8 cellular contexts compared by ENCODE assay signal in genomic region chr12:93378373-93379310, GRCh38. TPM values are rescaled to one million over a fixed set of nuclear protein-coding genes. Genes with fewer than 3 reads are reported as not detected.
DNase-seq lines count a peak whose midpoint lies in the region; ATAC-seq and TF ChIP-seq lines count a peak whose summit lies in the region.

No MANE protein-coding gene starts in this region.

- peak overlapping the region; percentile 92 to 98 (median 94) for H3K27ac ChIP-seq in Peyer's patch
- peak overlapping the region; percentile 81 for H3K27ac ChIP-seq in neutrophil
- H3K27ac ChIP-seq in suprapubic skin: peak overlapping the region; percentile 95

- TF ChIP-seq EP300 in suprapubic skin (IDR thresholded peaks at IDR 0.05): no peak

- no peaks in the 10 kb centered on the region for H3K9me3 Mint-ChIP-seq in activated T-helper 1 cell treated with anti-CD3 and anti-CD28 coated beads, Interleukin-12 subunit alpha, Interleukin-12 subunit beta, Interleukin-2, Interleukin-4 antibody, amounts not matched to agents 30 ng/mL and 10 ng/mL and 1 ng/mL, durations not matched to agents 14 hours and 24 hours and 36 hours

- H3K27me3 ChIP-seq in Peyer's patch (no peaks in the 10 kb centered on the region), neutrophil (no peaks in the 10 kb centered on the region), suprapubic skin (no peaks in the 10 kb centered on the region)

- H3K4me3 Mint-ChIP-seq in activated T-helper 1 cell treated with anti-CD3 and anti-CD28 coated beads, Interleukin-12 subunit alpha, Interleukin-12 subunit beta, Interleukin-2, Interleukin-4 antibody, amounts not matched to agents 30 ng/mL and 10 ng/mL and 1 ng/mL, durations not matched to agents 14 hours and 24 hours and 36 hours: peak overlapping the region; percentile 100

- peaks cover 50% of the 10 kb centered on the region for H3K4me1 Mint-ChIP-seq in activated T-helper 1 cell treated with anti-CD3 and anti-CD28 coated beads, Interleukin-12 subunit alpha, Interleukin-12 subunit beta, Interleukin-2, Interleukin-4 antibody, amounts not matched to agents 30 ng/mL and 10 ng/mL and 1 ng/mL, durations not matched to agents 14 hours and 24 hours and 36 hours (ENCODE audit: low read depth)

- H3K4me3 ChIP-seq in Peyer's patch (peak overlapping the region; percentile 68 to 97 (median 82)), neutrophil (ENCODE audit: low read depth in 1 of 2, low read length in 1 of 2) (peak overlapping the region; percentile 87 to 95), suprapubic skin (peak overlapping the region; percentile 88)

- H3K36me3 ChIP-seq in Peyer's patch (no peaks in the 10 kb centered on the region), neutrophil (no peaks in the 10 kb centered on the region), suprapubic skin (no peaks in the 10 kb centered on the region)

- H3K9me3 ChIP-seq in Peyer's patch (no peaks in the 10 kb centered on the region), neutrophil (no peaks in the 10 kb centered on the region), suprapubic skin (no peaks in the 10 kb centered on the region)

- H3K4me1 ChIP-seq in Peyer's patch: peaks cover 0 to 38% (median 5%) of the 10 kb centered on the region in 4 donors
- H3K4me1 ChIP-seq in neutrophil (ENCODE audit: control insufficient read depth in 1 of 2, insufficient read depth in 1 of 2, low read depth in 1 of 2, low read length in 1 of 2): peaks cover 43 to 46% of the 10 kb centered on the region in 2 experiments
- H3K4me1 ChIP-seq in suprapubic skin: peaks cover 42% of the 10 kb centered on the region

- no peak for TF ChIP-seq POLR2A in Peyer's patch (IDR thresholded peaks at IDR 0.05)
- no peak for TF ChIP-seq POLR2A in suprapubic skin (IDR thresholded peaks at IDR 0.05)

- H3K27ac Mint-ChIP-seq in activated T-helper 1 cell treated with anti-CD3 and anti-CD28 coated beads, Interleukin-12 subunit alpha, Interleukin-12 subunit beta, Interleukin-2, Interleukin-4 antibody, amounts not matched to agents 30 ng/mL and 10 ng/mL and 1 ng/mL, durations not matched to agents 14 hours and 24 hours and 36 hours: peak overlapping the region; percentile 100

- ATAC-seq in GM19452 (IDR thresholded peaks at IDR 0.05; ENCODE audit: unreplicated experiment): peak; percentile 36
- ATAC-seq in HG03571 (IDR thresholded peaks at IDR 0.05; ENCODE audit: unreplicated experiment): peak; percentile 23

- peak; percentile 19 for DNase-seq in COLO829 (ENCODE audit: low spot score)
- peak; percentile 54 to 75 (median 66) for DNase-seq in Peyer's patch
- peak; percentile 58 for DNase-seq in activated T-helper 1 cell treated with anti-CD3 and anti-CD28 coated beads, Interleukin-12 subunit alpha, Interleukin-12 subunit beta, Interleukin-2, Interleukin-4 antibody, amounts not matched to agents 30 ng/mL and 10 ng/mL and 1 ng/mL, durations not matched to agents 14 hours and 24 hours and 36 hours (ENCODE audit: low spot score)
- peak; percentile 91 for DNase-seq in fibroblast of peridontal ligament (ENCODE audit: extremely low read depth)
- DNase-seq in suprapubic skin (ENCODE audit: low spot score in 2 of 2): peak; percentile 68 to 79

- 0% methylated on average over 25 of the region's 45 CpGs for WGBS in suprapubic skin

- H3K36me3 Mint-ChIP-seq in activated T-helper 1 cell treated with anti-CD3 and anti-CD28 coated beads, Interleukin-12 subunit alpha, Interleukin-12 subunit beta, Interleukin-2, Interleukin-4 antibody, amounts not matched to agents 30 ng/mL and 10 ng/mL and 1 ng/mL, durations not matched to agents 14 hours and 24 hours and 36 hours (ENCODE audit: low read depth): peaks cover 22% of the 10 kb centered on the region

- TF ChIP-seq CTCF in Peyer's patch (IDR thresholded peaks at IDR 0.05) (peak in 1 of 6 experiments; percentile 13), neutrophil (IDR thresholded peaks at IDR 0.05) (no peak), suprapubic skin (IDR thresholded peaks at IDR 0.05) (no peak)

- intact Hi-C loops in activated T-helper 1 cell treated with anti-CD3 and anti-CD28 coated beads, Interleukin-12 subunit alpha, Interleukin-12 subunit beta, Interleukin-2, Interleukin-4 antibody, amounts not matched to agents 30 ng/mL and 10 ng/mL and 1 ng/mL, durations not matched to agents 14 hours and 24 hours and 36 hours (cut with micrococcal nuclease): loop anchor here (1.0 to 5.0 kb wide), 8 partner anchors 10 to 449 kb away; partner anchors contain the start of genes CRADD, EEA1 and MRPL42

- peaks cover 2% of the 10 kb centered on the region for H3K27me3 Mint-ChIP-seq in activated T-helper 1 cell treated with anti-CD3 and anti-CD28 coated beads, Interleukin-12 subunit alpha, Interleukin-12 subunit beta, Interleukin-2, Interleukin-4 antibody, amounts not matched to agents 30 ng/mL and 10 ng/mL and 1 ng/mL, durations not matched to agents 14 hours and 24 hours and 36 hours (ENCODE audit: insufficient read depth)

RNA-seq across cellular contexts. Expression of gene NUDT4, which starts 0.9 kb away (rescaled TPM):
- 10 to 100 TPM; 41.5 to 68.5 (median 52.8) TPM for total RNA-seq in Peyer's patch
- 90.9 and 94.3 TPM in 2 replicates for total RNA-seq in activated T-helper 1 cell treated with anti-CD3 and anti-CD28 coated beads, Interleukin-12 subunit alpha, Interleukin-12 subunit beta, Interleukin-2, Interleukin-4 antibody, amounts not matched to agents 30 ng/mL and 10 ng/mL and 1 ng/mL, durations not matched to agents 14 hours and 24 hours and 36 hours
- 10 to 100 TPM; 27.1 to 46.7 (median 34.5) TPM for total RNA-seq in suprapubic skin

Comparison
In these comparisons a context has a peak if more than half of its experiments do, and no peak if none do; other contexts are left out.
1. Peak in every context shown above with its lines: DNase-seq, ATAC-seq, H3K4me3 ChIP-seq and H3K27ac ChIP-seq.
2. DNase-seq: peak in every context shown above with its lines; median percentile 91 in fibroblast of peridontal ligament; 74 in suprapubic skin; 66 in Peyer's patch; 58 in activated T-helper 1 cell treated with anti-CD3 and anti-CD28 coated beads, Interleukin-12 subunit alpha, Interleukin-12 subunit beta, Interleukin-2, Interleukin-4 antibody, amounts not matched to agents 30 ng/mL and 10 ng/mL and 1 ng/mL, durations not matched to agents 14 hours and 24 hours and 36 hours; 19 in COLO829.